21 cellular contexts compared by ENCODE assay signal in genomic region chr12:114248527-114248926, GRCh38.
"Had no signal": no experiment of that assay in that cellular context is flagged by ENCODE, and none has a peak within 500 bp of the region (broad histone marks: within the 10 kb centered on the region; RNA-seq: fewer than 3 reads in every experiment).

No MANE protein-coding gene starts in this region.

- H3K36me3 ChIP-seq: colonic mucosa, esophagus squamous epithelium, gastroesophageal sphincter, prostate gland, thyroid gland, WERI-Rb-1 had no signal

- H3K4me3 ChIP-seq: colonic mucosa, dorsolateral prefrontal cortex, esophagus squamous epithelium, gastroesophageal sphincter, prostate gland, thyroid gland had no signal

- H3K36me3 Mint-ChIP-seq: activated naive CD4-positive, alpha-beta T cell treated with anti-CD3 and anti-CD28 coated beads, Interleukin-2, amount 50 U/mL, for 24 hours; memory B cell; natural killer cell treated with Interleukin-12 subunit alpha and Interleukin-12 subunit beta and Interleukin-15 and Interleukin-18, amount 100 ng/mL, for 72 hours had no signal

- H3K4me1 Mint-ChIP-seq: activated naive CD4-positive, alpha-beta T cell treated with anti-CD3 and anti-CD28 coated beads, Interleukin-2, amount 50 U/mL, for 24 hours; memory B cell had no signal

- H3K4me1 ChIP-seq: colonic mucosa, esophagus squamous epithelium, gastroesophageal sphincter, prostate gland, thyroid gland had no signal

- H3K27ac ChIP-seq: colonic mucosa, esophagus squamous epithelium, gastroesophageal sphincter, prostate gland, thyroid gland, WERI-Rb-1 had no signal

- H3K4me3 Mint-ChIP-seq: activated naive CD4-positive, alpha-beta T cell treated with anti-CD3 and anti-CD28 coated beads, Interleukin-2, amount 50 U/mL, for 24 hours; effector memory CD8-positive, alpha-beta T cell; memory B cell; natural killer cell treated with Interleukin-12 subunit alpha and Interleukin-12 subunit beta and Interleukin-15 and Interleukin-18, amount 100 ng/mL, for 72 hours had no signal

- ATAC-seq: effector memory CD8-positive, alpha-beta T cell; gastroesophageal sphincter; left ventricle myocardium superior; natural killer cell treated with Interleukin-12 subunit alpha and Interleukin-12 subunit beta and Interleukin-15 and Interleukin-18, amount 100 ng/mL, for 72 hours had no signal

- H3K27ac Mint-ChIP-seq: activated naive CD4-positive, alpha-beta T cell treated with anti-CD3 and anti-CD28 coated beads, Interleukin-2, amount 50 U/mL, for 24 hours; effector memory CD8-positive, alpha-beta T cell; memory B cell; natural killer cell treated with Interleukin-12 subunit alpha and Interleukin-12 subunit beta and Interleukin-15 and Interleukin-18, amount 100 ng/mL, for 72 hours had no signal

- H3K27me3 ChIP-seq: colonic mucosa, esophagus squamous epithelium, thyroid gland had no signal

- DNase-seq: activated CD4-positive, alpha-beta T cell treated with anti-CD3 and anti-CD28 coated beads for 1 hour; activated gamma-delta T cell treated with Interleukin-2 at 50 U/mL for 16 hours; activated T-cell treated with anti-CD3 and anti-CD28 coated beads, Interleukin-2, amount 50 U/mL, for 1 hour; aorta; colonic mucosa; dorsolateral prefrontal cortex; effector memory CD8-positive, alpha-beta T cell; esophagus squamous epithelium; head of caudate nucleus; hypothalamus; left ventricle myocardium superior; stimulated activated CD4-positive, alpha-beta T cell treated with anti-CD3 and anti-CD28 coated beads, Interleukin-4, amount 100 ng/mL, for 24 hours; stimulated activated naive CD4-positive, alpha-beta T cell treated with Interleukin-2 at 50 U/mL for 16 hours; thyroid gland; WERI-Rb-1 had no signal

- H3K27me3 Mint-ChIP-seq: effector memory CD8-positive, alpha-beta T cell had no signal

- FAIRE-seq: TTC549 had no signal

- H3K9me3 ChIP-seq: colonic mucosa, esophagus squamous epithelium, gastroesophageal sphincter, prostate gland, thyroid gland had no signal
